8 cellular contexts compared by ENCODE assay signal in the genomic region with DNA sequence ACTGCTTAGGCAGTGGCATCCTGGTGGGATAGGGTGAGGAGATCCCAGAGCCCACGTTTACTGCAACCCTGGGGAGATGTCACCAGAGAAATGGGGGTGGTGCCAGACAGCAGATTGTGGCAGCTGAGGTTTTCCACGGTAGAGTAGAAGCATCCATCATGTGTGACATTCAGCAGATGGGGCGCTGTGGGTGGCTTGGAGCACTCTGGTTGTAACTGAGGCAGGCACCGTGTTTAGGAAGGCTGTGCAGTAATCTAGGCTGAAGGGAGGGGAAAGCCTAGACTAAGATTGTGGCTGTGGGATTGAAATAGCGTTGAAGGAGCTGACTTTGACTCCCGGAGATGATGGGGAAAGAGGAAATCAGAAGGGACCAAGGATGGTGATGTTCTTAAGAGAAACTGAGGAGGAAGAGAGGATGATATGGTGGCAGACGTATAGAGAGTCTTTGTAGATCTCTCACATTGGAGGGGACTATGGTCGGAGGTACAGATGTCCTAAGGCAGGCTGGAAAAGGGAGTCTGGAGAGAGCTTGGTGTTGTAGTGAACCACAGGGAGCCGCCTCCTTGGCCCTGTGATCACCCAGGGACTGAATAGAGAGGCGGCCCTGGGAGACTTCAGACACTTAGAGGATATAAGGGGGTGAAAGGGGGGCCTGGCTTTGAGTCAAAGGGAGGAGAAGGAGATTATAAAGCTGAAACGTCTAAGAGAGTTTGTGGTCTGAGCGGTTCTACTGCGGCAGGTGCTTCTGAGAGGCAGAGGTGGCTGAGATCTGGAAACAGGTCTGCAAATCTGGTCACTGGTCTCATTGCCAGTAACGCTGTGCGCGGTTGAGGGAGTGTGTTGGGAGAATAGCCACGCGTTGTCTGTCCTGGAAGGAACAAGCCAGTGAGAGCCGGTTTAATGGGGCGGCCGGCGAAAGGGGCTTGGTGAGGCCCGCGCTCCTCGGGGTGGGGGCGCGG.
DNase-seq lines count a peak whose midpoint lies in the region; ATAC-seq lines count a peak whose summit lies in the region.

No MANE protein-coding gene starts in this region.

- peak; percentile 4 for DNase-seq in CD1c-positive myeloid dendritic cell (ENCODE audit: extremely low spot score)
- peak; percentile 57 for DNase-seq in OCI-M1 (lab: John Stamatoyannopoulos, UW)
- DNase-seq in amniotic epithelial cell (ENCODE audit: low read depth): peak; percentile 12
- DNase-seq in islet precursor cell: peak; percentile 79
- DNase-seq in stimulated activated CD4-positive, alpha-beta T cell treated with anti-CD3 and anti-CD28 coated beads, Interleukin-15, amount 100 ng/mL, for 24 hours: peak; percentile 43
- DNase-seq in GF-D8 (lab: John Stamatoyannopoulos, UW): no peak
- DNase-seq in cortex of kidney (lab: John Stamatoyannopoulos, UW): no peak

- peak; percentile 8 for ATAC-seq in GM21619 (IDR thresholded peaks at IDR 0.05; ENCODE audit: unreplicated experiment)

Comparison
In these comparisons a context has a peak if more than half of its experiments do, and no peak if none do; other contexts are left out.
1. DNase-seq: peak in CD1c-positive myeloid dendritic cell (single experiment), OCI-M1 (single experiment), amniotic epithelial cell (single experiment), islet precursor cell (single experiment) and stimulated activated CD4-positive, alpha-beta T cell treated with anti-CD3 and anti-CD28 coated beads, Interleukin-15, amount 100 ng/mL, for 24 hours (single experiment); none in GF-D8 (single experiment) and cortex of kidney (single experiment).